10 cellular contexts compared by ENCODE assay signal in the genomic region with DNA sequence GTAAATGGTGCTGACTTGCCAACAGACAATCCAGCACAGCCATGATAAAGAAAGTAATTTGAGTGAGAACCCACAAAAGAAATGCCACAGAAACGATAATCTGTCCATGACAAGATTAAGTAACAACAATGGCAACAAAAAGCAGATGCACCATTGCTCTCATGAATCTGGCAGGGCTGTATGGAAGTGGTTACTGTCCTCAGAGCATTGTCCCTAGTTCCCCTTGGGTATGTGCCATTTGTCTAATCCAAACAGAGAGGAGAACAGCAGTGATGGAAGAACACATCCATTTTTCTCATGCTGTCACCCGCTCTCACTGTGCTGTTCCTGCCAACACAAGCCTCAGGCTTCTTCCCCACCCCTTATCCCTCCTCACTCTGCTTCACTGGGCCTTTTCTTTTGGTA.
DNase-seq lines count a peak whose midpoint lies in the region; ATAC-seq and TF ChIP-seq lines count a peak whose summit lies in the region.
"Had no signal": no experiment of that assay in that cellular context is flagged by ENCODE, and none has a peak within 500 bp of the region (broad histone marks: within the 10 kb centered on the region; RNA-seq: fewer than 3 reads in every experiment).

No MANE protein-coding gene starts in this region.

- H3K4me3 ChIP-seq in testis = no peak overlapping the region
- H3K4me3 ChIP-seq: stomach had no signal

- DNase-seq in activated naive CD8-positive, alpha-beta T cell treated with anti-CD3 and anti-CD28 coated beads for 36 hours = no peak
- DNase-seq in amniotic epithelial cell (ENCODE audit: low read depth) (peak; percentile 27), hippocampal formation (lab: John Stamatoyannopoulos, UW) (peak; percentile 47 to 89), testis (peak; percentile 33), NCI-H2227 (lab: John Stamatoyannopoulos, UW; ENCODE audit: unreplicated experiment) (no peak), NCI-H526 treated with DMSO at 0.1 percent for 48 hours (lab: John Stamatoyannopoulos, UW) (no peak)
- DNase-seq: activated naive CD8-positive, alpha-beta T cell treated with anti-CD3 and anti-CD28 coated beads, Interleukin-2, amount 10 ng/mL, durations not matched to agents 7 days and 5 days; stomach had no signal

- intact Hi-C loops in testis (cut with DNase I; ENCODE audit: low total_unique reads) = no loop called here

- H3K27ac Mint-ChIP-seq in activated naive CD8-positive, alpha-beta T cell = peak overlapping the region; percentile 16
- H3K27ac Mint-ChIP-seq in activated naive CD8-positive, alpha-beta T cell treated with anti-CD3 and anti-CD28 coated beads for 36 hours = no peak overlapping the region
- H3K27ac Mint-ChIP-seq: activated naive CD8-positive, alpha-beta T cell treated with anti-CD3 and anti-CD28 coated beads, Interleukin-2, amount 10 ng/mL, durations not matched to agents 7 days and 5 days had no signal

- peaks cover 8% of the 10 kb centered on the region for H3K4me1 ChIP-seq in testis

- ATAC-seq in GM19324 (IDR thresholded peaks at IDR 0.05; ENCODE audit: low FRiP score, unreplicated experiment) = no peak

- no peak overlapping the region for H3K4me3 Mint-ChIP-seq in activated naive CD8-positive, alpha-beta T cell
- H3K4me3 Mint-ChIP-seq in activated naive CD8-positive, alpha-beta T cell treated with anti-CD3 and anti-CD28 coated beads for 36 hours = no peak overlapping the region
- H3K4me3 Mint-ChIP-seq: activated naive CD8-positive, alpha-beta T cell treated with anti-CD3 and anti-CD28 coated beads, Interleukin-2, amount 10 ng/mL, durations not matched to agents 7 days and 5 days had no signal

- H3K27me3 ChIP-seq in testis = no peaks in the 10 kb centered on the region
- H3K27me3 ChIP-seq: stomach had no signal

- no peak for TF ChIP-seq POLR2A in testis (IDR thresholded peaks at IDR 0.05)

- H3K4me1 Mint-ChIP-seq in activated naive CD8-positive, alpha-beta T cell (ENCODE audit: low read depth) = peaks cover 13% of the 10 kb centered on the region
- peaks cover 8% of the 10 kb centered on the region for H3K4me1 Mint-ChIP-seq in activated naive CD8-positive, alpha-beta T cell treated with anti-CD3 and anti-CD28 coated beads for 36 hours

- no peaks in the 10 kb centered on the region for H3K9me3 Mint-ChIP-seq in activated naive CD8-positive, alpha-beta T cell (ENCODE audit: low read depth)
- H3K9me3 Mint-ChIP-seq in activated naive CD8-positive, alpha-beta T cell treated with anti-CD3 and anti-CD28 coated beads for 36 hours = no peaks in the 10 kb centered on the region
- H3K9me3 Mint-ChIP-seq: activated naive CD8-positive, alpha-beta T cell treated with anti-CD3 and anti-CD28 coated beads, Interleukin-2, amount 10 ng/mL, durations not matched to agents 7 days and 5 days had no signal

- H3K9me3 ChIP-seq in testis = no peaks in the 10 kb centered on the region
- H3K9me3 ChIP-seq: stomach had no signal

- WGBS in testis, 2 donors = 30 to 36% methylated on average over 2 of the region's 2 CpGs

- TF ChIP-seq CTCF in testis (IDR thresholded peaks at IDR 0.05) = no peak

- no peaks in the 10 kb centered on the region for H3K36me3 ChIP-seq in testis (ENCODE audit: low read depth, missing control alignments)

- no peak overlapping the region for H3K27ac ChIP-seq in testis

- H3K27me3 Mint-ChIP-seq in activated naive CD8-positive, alpha-beta T cell = no peaks in the 10 kb centered on the region
- no peaks in the 10 kb centered on the region for H3K27me3 Mint-ChIP-seq in activated naive CD8-positive, alpha-beta T cell treated with anti-CD3 and anti-CD28 coated beads for 36 hours
- H3K27me3 Mint-ChIP-seq: activated naive CD8-positive, alpha-beta T cell treated with anti-CD3 and anti-CD28 coated beads, Interleukin-2, amount 10 ng/mL, durations not matched to agents 7 days and 5 days had no signal

- peaks cover 7% of the 10 kb centered on the region for H3K36me3 Mint-ChIP-seq in activated naive CD8-positive, alpha-beta T cell
- H3K36me3 Mint-ChIP-seq in activated naive CD8-positive, alpha-beta T cell treated with anti-CD3 and anti-CD28 coated beads for 36 hours = peaks cover 2% of the 10 kb centered on the region

Comparison
In these comparisons a context has a peak if more than half of its experiments do, and no peak if none do; other contexts are left out.
1. DNase-seq: peak in amniotic epithelial cell (single experiment), hippocampal formation (2 of 2) and testis (single experiment); none in activated naive CD8-positive, alpha-beta T cell treated with anti-CD3 and anti-CD28 coated beads for 36 hours (single experiment), NCI-H2227 (single experiment) and NCI-H526 treated with DMSO at 0.1 percent for 48 hours (single experiment).